In genomic region chr16:10729104-10729503, GRCh38 we compare ENCODE assay signal across 16 cellular contexts. TPM values are rescaled to one million over a fixed set of nuclear protein-coding genes. Genes with fewer than 3 reads are reported as not detected.
"Had no signal": no experiment of that assay in that cellular context is flagged by ENCODE, and none has a peak within 500 bp of the region (broad histone marks: within the 10 kb centered on the region; RNA-seq: fewer than 3 reads in every experiment).

No MANE protein-coding gene starts in this region.

- H3K4me3 Mint-ChIP-seq: activated CD8-positive, alpha-beta memory T cell treated with anti-CD3 and anti-CD28 coated beads, Interleukin-2, amount 10 ng/mL, durations not matched to agents 7 days and 5 days; activated naive CD4-positive, alpha-beta T cell treated with anti-CD3 and anti-CD28 coated beads, Interleukin-2, amount 10 ng/mL, durations not matched to agents 7 days and 5 days; nephron had no signal

- H3K27ac Mint-ChIP-seq: activated CD8-positive, alpha-beta memory T cell treated with anti-CD3 and anti-CD28 coated beads, Interleukin-2, amount 10 ng/mL, durations not matched to agents 7 days and 5 days; activated naive CD4-positive, alpha-beta T cell treated with anti-CD3 and anti-CD28 coated beads, Interleukin-2, amount 10 ng/mL, durations not matched to agents 7 days and 5 days; nephron had no signal

- H3K4me3 ChIP-seq: adrenal gland, esophagus squamous epithelium, upper lobe of left lung had no signal

- ATAC-seq: activated CD8-positive, alpha-beta memory T cell treated with anti-CD3 and anti-CD28 coated beads, Interleukin-2, amount 10 ng/mL, durations not matched to agents 7 days and 5 days had no signal

- H3K36me3 Mint-ChIP-seq: activated naive CD4-positive, alpha-beta T cell treated with anti-CD3 and anti-CD28 coated beads, Interleukin-2, amount 10 ng/mL, durations not matched to agents 7 days and 5 days had no signal

- H3K4me1 Mint-ChIP-seq: activated CD8-positive, alpha-beta memory T cell treated with anti-CD3 and anti-CD28 coated beads, Interleukin-2, amount 10 ng/mL, durations not matched to agents 7 days and 5 days; activated naive CD4-positive, alpha-beta T cell treated with anti-CD3 and anti-CD28 coated beads, Interleukin-2, amount 10 ng/mL, durations not matched to agents 7 days and 5 days; nephron had no signal

- DNase-seq: activated CD4-positive, alpha-beta T cell treated with anti-CD3 and anti-CD28 coated beads, Interleukin-2, amount 50 U/mL, for 48 hours; activated CD4-positive, CD25-positive, alpha-beta regulatory T cell treated with anti-CD3 and anti-CD28 coated beads, Interleukin-2, amount 50 U/mL, for 72 hours; activated CD8-positive, alpha-beta memory T cell treated with anti-CD3 and anti-CD28 coated beads, Interleukin-2, amount 10 ng/mL, durations not matched to agents 7 days and 5 days; activated naive CD4-positive, alpha-beta T cell treated with anti-CD3 and anti-CD28 coated beads, Interleukin-2, amount 10 ng/mL, durations not matched to agents 7 days and 5 days; activated T-cell treated with anti-CD3 and anti-CD28 coated beads, Interleukin-2, amount 50 U/mL, for 1 hour; esophagus squamous epithelium; hippocampal formation; kidney; right cardiac atrium; stimulated activated CD4-positive, alpha-beta T cell treated with anti-CD3 and anti-CD28 coated beads, Interleukin-4, amount 100 ng/mL, for 24 hours; stimulated activated naive CD4-positive, alpha-beta T cell treated with Interleukin-2 at 50 U/mL for 16 hours; T-helper 1 cell had no signal

- H3K27me3 ChIP-seq: adrenal gland, esophagus squamous epithelium, upper lobe of left lung had no signal

- H3K4me1 ChIP-seq: upper lobe of left lung had no signal

- H3K36me3 ChIP-seq: adrenal gland, esophagus squamous epithelium, upper lobe of left lung had no signal

- H3K27ac ChIP-seq: adrenal gland, esophagus squamous epithelium, upper lobe of left lung had no signal

- H3K9me3 ChIP-seq: adrenal gland, esophagus squamous epithelium, upper lobe of left lung had no signal

RNA-seq across cellular contexts. Expression of gene TEKT5, which starts 34.4 kb away (rescaled TPM):
- total RNA-seq: esophagus squamous epithelium, right cardiac atrium, temporal lobe had no signal
